1 cellular context compared by ENCODE assay signal in the genomic region with DNA sequence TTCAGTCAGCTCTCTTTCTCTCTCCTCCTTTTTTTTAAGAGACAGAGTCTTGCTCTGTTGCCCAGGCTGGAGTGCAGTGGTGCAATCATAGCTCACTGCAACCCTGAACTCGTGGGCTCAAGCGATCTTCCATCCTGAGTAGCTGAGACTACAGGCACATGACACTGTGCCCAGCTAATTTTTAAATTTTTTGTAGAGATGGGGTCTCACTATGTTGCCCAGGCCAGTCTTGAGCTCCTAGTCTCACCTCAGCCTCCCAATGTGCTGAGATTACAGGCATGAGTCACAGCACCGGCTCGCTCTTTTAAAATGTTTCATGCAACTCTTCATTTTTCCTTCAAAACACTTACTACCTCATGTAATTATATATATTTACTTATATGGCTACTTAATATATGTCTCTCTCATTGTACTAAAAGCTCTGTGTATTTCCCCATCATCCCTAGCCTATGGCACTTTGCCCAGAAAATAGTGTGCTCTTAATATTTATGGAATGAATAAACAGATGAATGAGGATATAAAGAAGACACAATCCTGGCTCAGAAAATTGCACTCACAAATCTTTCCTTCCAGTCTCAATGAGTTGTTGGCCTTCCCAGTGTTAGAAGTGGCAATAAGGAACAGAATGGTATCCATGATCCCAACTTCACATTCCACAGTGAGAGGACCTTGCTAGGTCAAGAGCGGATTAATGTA.
A peak's percentile ranks its signal among the peaks of the same experiment; 100 is the strongest.
TF ChIP-seq lines count a peak whose summit lies in the region.

No MANE protein-coding gene starts in this region.

TF ChIP-seq in HepG2, 621 proteins besides CTCF, POLR2A, EP300 and RAD21:
- TF ChIP-seq, protein P1, sequence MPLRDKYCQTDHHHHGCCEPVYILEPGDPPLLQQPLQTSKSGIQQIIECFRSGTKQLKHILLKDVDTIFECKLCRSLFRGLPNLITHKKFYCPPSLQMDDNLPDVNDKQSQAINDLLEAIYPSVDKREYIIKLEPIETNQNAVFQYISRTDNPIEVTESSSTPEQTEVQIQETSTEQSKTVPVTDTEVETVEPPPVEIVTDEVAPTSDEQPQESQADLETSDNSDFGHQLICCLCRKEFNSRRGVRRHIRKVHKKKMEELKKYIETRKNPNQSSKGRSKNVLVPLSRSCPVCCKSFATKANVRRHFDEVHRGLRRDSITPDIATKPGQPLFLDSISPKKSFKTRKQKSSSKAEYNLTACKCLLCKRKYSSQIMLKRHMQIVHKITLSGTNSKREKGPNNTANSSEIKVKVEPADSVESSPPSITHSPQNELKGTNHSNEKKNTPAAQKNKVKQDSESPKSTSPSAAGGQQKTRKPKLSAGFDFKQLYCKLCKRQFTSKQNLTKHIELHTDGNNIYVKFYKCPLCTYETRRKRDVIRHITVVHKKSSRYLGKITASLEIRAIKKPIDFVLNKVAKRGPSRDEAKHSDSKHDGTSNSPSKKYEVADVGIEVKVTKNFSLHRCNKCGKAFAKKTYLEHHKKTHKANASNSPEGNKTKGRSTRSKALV (CRISPR knock-in tag; IDR thresholded peaks at IDR 0.05) = no peak
- TF ChIP-seq ZNF121 (CRISPR knock-in tag; IDR thresholded peaks at IDR 0.05) = peak; percentile 26; the same call in 1 of the 2 replicates
TF ChIP-seq in HepG2: peak in this region for 1.
